In genomic region chr12:122960193-122960569, GRCh38 we compare ENCODE assay signal across 3 cellular contexts.
TF ChIP-seq lines count a peak whose summit lies in the region.

No MANE protein-coding gene starts in this region.

TF ChIP-seq in HepG2, 621 proteins besides CTCF, POLR2A, EP300 and RAD21:
- TF ChIP-seq ZNF709 (CRISPR knock-in tag; IDR thresholded peaks at IDR 0.05) (no peak), ZNF768 (CRISPR knock-in tag; IDR thresholded peaks at IDR 0.05) (peak; percentile 93), HCFC1 (IDR thresholded peaks at IDR 0.05; ENCODE audit: low read depth, low read length) (no peak), BHLHE40 (IDR thresholded peaks at IDR 0.05; ENCODE audit: low read length) (no peak), ZMYM3 (CRISPR knock-in tag; IDR thresholded peaks at IDR 0.05) (peak; percentile 57; the same call in 1 of the 2 replicates), FIP1L1 (IDR thresholded peaks at IDR 0.05; ENCODE audit: borderline replicate concordance, insufficient read depth, low read depth, low read length) (no peak), ZNF629 (CRISPR knock-in tag; conservative IDR thresholded peaks at IDR 0.05) (peak; percentile 53), ZNF776 (CRISPR knock-in tag; IDR thresholded peaks at IDR 0.05) (no peak), HHEX (CRISPR knock-in tag; IDR thresholded peaks at IDR 0.05) (no peak)

TF ChIP-seq in HEK293, 187 proteins besides CTCF, POLR2A, EP300 and RAD21:
- TF ChIP-seq ZBTB20 (tag by site-specific recombination; IDR thresholded peaks at IDR 0.05) (no peak), ZNF2 (tag by site-specific recombination; IDR thresholded peaks at IDR 0.05) (no peak), ZNF510 (tag by site-specific recombination; IDR thresholded peaks at IDR 0.05; ENCODE audit: insufficient replicate concordance) (no peak), ZNF768 (tag by site-specific recombination; IDR thresholded peaks at IDR 0.05) (peak; percentile 92), INSM2 (tag by site-specific recombination; IDR thresholded peaks at IDR 0.05) (no peak)

TF ChIP-seq in H1, 55 proteins besides CTCF, POLR2A, EP300 and RAD21:
- TF ChIP-seq, protein P1, sequence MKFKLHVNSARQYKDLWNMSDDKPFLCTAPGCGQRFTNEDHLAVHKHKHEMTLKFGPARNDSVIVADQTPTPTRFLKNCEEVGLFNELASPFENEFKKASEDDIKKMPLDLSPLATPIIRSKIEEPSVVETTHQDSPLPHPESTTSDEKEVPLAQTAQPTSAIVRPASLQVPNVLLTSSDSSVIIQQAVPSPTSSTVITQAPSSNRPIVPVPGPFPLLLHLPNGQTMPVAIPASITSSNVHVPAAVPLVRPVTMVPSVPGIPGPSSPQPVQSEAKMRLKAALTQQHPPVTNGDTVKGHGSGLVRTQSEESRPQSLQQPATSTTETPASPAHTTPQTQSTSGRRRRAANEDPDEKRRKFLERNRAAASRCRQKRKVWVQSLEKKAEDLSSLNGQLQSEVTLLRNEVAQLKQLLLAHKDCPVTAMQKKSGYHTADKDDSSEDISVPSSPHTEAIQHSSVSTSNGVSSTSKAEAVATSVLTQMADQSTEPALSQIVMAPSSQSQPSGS (IDR thresholded peaks at IDR 0.05; ENCODE audit: low read length): no peak
- TF ChIP-seq KDM1A (IDR thresholded peaks at IDR 0.05; ENCODE audit: borderline replicate concordance, low read length): peak; percentile 71; the same call in 1 of the 2 replicates
